ENCODE assay signal across 30 cellular contexts in the genomic region with DNA sequence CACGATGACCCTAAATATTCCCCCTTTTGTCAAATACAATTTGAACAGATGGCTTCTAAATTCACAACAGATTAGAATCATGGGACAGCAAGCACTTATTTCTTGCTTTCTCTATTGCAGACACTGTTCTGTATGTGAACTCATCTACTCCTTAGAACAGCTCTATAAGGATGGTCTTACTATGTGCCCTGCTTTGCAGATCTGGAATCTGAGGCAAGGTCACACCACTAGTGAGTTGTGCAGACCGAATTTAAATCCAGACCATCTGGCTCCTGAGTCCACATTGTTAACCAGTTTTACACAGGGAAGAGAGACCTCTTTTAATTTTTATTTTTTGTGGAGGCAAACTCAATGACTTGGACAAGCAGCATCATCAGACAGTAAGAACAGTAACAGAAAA. TPM values are rescaled to one million over a fixed set of nuclear protein-coding genes. Genes with fewer than 3 reads are reported as not detected.
DNase-seq lines count a peak whose midpoint lies in the region; ATAC-seq and TF ChIP-seq lines count a peak whose summit lies in the region.
"Had no signal": no experiment of that assay in that cellular context is flagged by ENCODE, and none has a peak within 500 bp of the region (broad histone marks: within the 10 kb centered on the region; RNA-seq: fewer than 3 reads in every experiment).

No MANE protein-coding gene starts in this region.

- TF ChIP-seq CTCF in left ventricle myocardium inferior (IDR thresholded peaks at IDR 0.05; ENCODE audit: borderline replicate concordance) = no peak
- TF ChIP-seq CTCF in tibial artery (IDR thresholded peaks at IDR 0.05) = no peak
- no peak for TF ChIP-seq CTCF in coronary artery (IDR thresholded peaks at IDR 0.05)

- H3K27ac ChIP-seq in left ventricle myocardium inferior (replicated peaks) (peak overlapping the region; percentile 75), tibial artery (no peak overlapping the region), trophoblast cell (ENCODE audit: low read depth, low read length) (no peak overlapping the region), coronary artery (no peak overlapping the region)
- H3K27ac ChIP-seq: 22Rv1, body of pancreas, colonic mucosa, foreskin keratinocyte, right lobe of liver, stomach, tibial nerve had no signal

- no peak for ATAC-seq in Right ventricle myocardium superior (ENCODE audit: poor library complexity)
- ATAC-seq in central memory CD8-positive, alpha-beta T cell (replicated peaks; ENCODE audit: extremely low read depth, poor library complexity, severe bottlenecking) = no peak
- ATAC-seq: body of pancreas, esophagus mucosa, foreskin keratinocyte, GM23338 had no signal

- no peaks in the 10 kb centered on the region for H3K27me3 Mint-ChIP-seq in central memory CD8-positive, alpha-beta T cell

- H3K36me3 Mint-ChIP-seq in central memory CD8-positive, alpha-beta T cell (ENCODE audit: insufficient read depth) = peaks cover 7% of the 10 kb centered on the region

- no peak overlapping the region for H3K14ac ChIP-seq in trophoblast cell (ENCODE audit: low read length)

- intact Hi-C loops in left ventricle myocardium inferior (cut with micrococcal nuclease) = no loop called here
- intact Hi-C loops in Right ventricle myocardium superior (cut with DNase I) = no loop called here
- intact Hi-C loops in tibial artery (cut with DNase I; ENCODE audit: low total_unique reads) = no loop called here

- H4K8ac ChIP-seq in trophoblast cell (ENCODE audit: low read depth, low read length) = no peak overlapping the region

- H3K27me3 ChIP-seq in left ventricle myocardium inferior (ENCODE audit: low read depth) (no peaks in the 10 kb centered on the region), tibial artery (no peaks in the 10 kb centered on the region), trophoblast cell (ENCODE audit: insufficient read depth, low read length) (no peaks in the 10 kb centered on the region)
- H3K27me3 ChIP-seq: body of pancreas, colonic mucosa, right lobe of liver, stomach, tibial nerve had no signal

- no peaks in the 10 kb centered on the region for H3K79me1 ChIP-seq in trophoblast cell (ENCODE audit: low read length)

- H3K9me3 ChIP-seq in left ventricle myocardium inferior (replicated peaks) (no peaks in the 10 kb centered on the region), tibial artery (no peaks in the 10 kb centered on the region), trophoblast cell (ENCODE audit: insufficient read depth, low read depth, low read length) (no peaks in the 10 kb centered on the region)
- H3K9me3 ChIP-seq: body of pancreas, colonic mucosa, right lobe of liver, stomach, tibial nerve had no signal

- no peak overlapping the region for H3K4ac ChIP-seq in trophoblast cell (ENCODE audit: low read depth, low read length)

- H4K12ac ChIP-seq in trophoblast cell (ENCODE audit: low read depth, low read length) = no peak overlapping the region

- H2BK12ac ChIP-seq in trophoblast cell (ENCODE audit: low read length) = no peak overlapping the region

- no peak overlapping the region for H3K9ac ChIP-seq in trophoblast cell (ENCODE audit: low read length)

- no peaks in the 10 kb centered on the region for H3K9me3 Mint-ChIP-seq in central memory CD8-positive, alpha-beta T cell
- H3K9me3 Mint-ChIP-seq: HFFc6 had no signal

- peak; percentile 28 for DNase-seq in DMS 273 (lab: John Stamatoyannopoulos, UW; ENCODE audit: unreplicated experiment)
- no peak for DNase-seq in DMS 273 treated with DMSO at 0.1 percent for 48 hours (lab: John Stamatoyannopoulos, UW)
- DNase-seq in left ventricle myocardium inferior = no peak
- no peak for DNase-seq in Right ventricle myocardium superior
- DNase-seq in central memory CD8-positive, alpha-beta T cell (ENCODE audit: low spot score in 2 of 2) = no peak
- DNase-seq in tibial artery = no peak
- DNase-seq in trophoblast cell = no peak
- no peak for DNase-seq in coronary artery (ENCODE audit: low spot score)
- DNase-seq: activated CD4-positive, CD25-positive, alpha-beta regulatory T cell; body of pancreas; colonic mucosa; DMS79; foreskin keratinocyte; GF-D8; HFFc6; hypothalamus; IMR-90; NCI-H1105; NCI-H2029; NCI-H2227 treated with DMSO at 0.1 percent for 48 hours; NCI-H774; right lobe of liver; stimulated activated CD4-positive, alpha-beta T cell treated with anti-CD3 and anti-CD28 coated beads, Interleukin-4, amount 100 ng/mL, for 4 hours; stomach had no signal

- no peak overlapping the region for H3K23ac ChIP-seq in trophoblast cell (ENCODE audit: low read length)

- H2BK5ac ChIP-seq in trophoblast cell (ENCODE audit: low read depth, low read length, poor library complexity) = no peak overlapping the region

- H3K4me3 ChIP-seq in left ventricle myocardium inferior (no peak overlapping the region), tibial artery (no peak overlapping the region), trophoblast cell (ENCODE audit: low read depth, low read length) (no peak overlapping the region), coronary artery (no peak overlapping the region)
- H3K4me3 ChIP-seq: body of pancreas, colonic mucosa, GM23338, right lobe of liver, stomach, tibial nerve had no signal

- no peak overlapping the region for H2AK5ac ChIP-seq in trophoblast cell (ENCODE audit: low read length)

- H3K18ac ChIP-seq in trophoblast cell (ENCODE audit: low read length) = no peak overlapping the region

- H4K91ac ChIP-seq in trophoblast cell (ENCODE audit: low read depth, low read length) = no peak overlapping the region

- H3K4me2 ChIP-seq in trophoblast cell (ENCODE audit: low read length) = no peak overlapping the region
- H3K4me2 ChIP-seq: GM23338 had no signal

- WGBS in trophoblast cell (ENCODE audit: extremely low coverage, insufficient coverage, insufficient read length) = no CpG with 5 or more reads among the region's 2 CpGs

- no peaks in the 10 kb centered on the region for H3K36me3 ChIP-seq in left ventricle myocardium inferior
- H3K36me3 ChIP-seq in tibial artery = no peaks in the 10 kb centered on the region
- H3K36me3 ChIP-seq in trophoblast cell (ENCODE audit: control insufficient read depth in 1 of 2, insufficient read depth in 2 of 2, low read length in 2 of 2) = no peaks in the 10 kb centered on the region
- H3K36me3 ChIP-seq: colonic mucosa, right lobe of liver, stomach, tibial nerve had no signal

- no peak overlapping the region for H2BK120ac ChIP-seq in trophoblast cell (ENCODE audit: insufficient read depth, low read length, poor library complexity)

- no peaks in the 10 kb centered on the region for H3K79me2 ChIP-seq in trophoblast cell (ENCODE audit: control insufficient read depth, insufficient read depth, low read length, poor library complexity)

- H3K4me1 ChIP-seq in left ventricle myocardium inferior (peaks cover 56% of the 10 kb centered on the region), tibial artery (no peaks in the 10 kb centered on the region), trophoblast cell (ENCODE audit: control insufficient read depth in 1 of 2, insufficient read depth in 2 of 2, low read length in 2 of 2) (no peaks in the 10 kb centered on the region)
- H3K4me1 ChIP-seq: colonic mucosa, foreskin keratinocyte, right lobe of liver, tibial nerve had no signal

- H3K4me1 Mint-ChIP-seq in central memory CD8-positive, alpha-beta T cell = peaks cover 89% of the 10 kb centered on the region

- H3K27ac Mint-ChIP-seq in central memory CD8-positive, alpha-beta T cell (ENCODE audit: low read depth) = peak overlapping the region; percentile 88
- H3K27ac Mint-ChIP-seq: activated T-helper 2 cell treated with anti-CD3 and anti-CD28 coated beads, Interferon-gamma antibody, Interleukin-2, Interleukin-4, amounts not matched to agents 10 μg/mL and 5 μg/mL and 100 μg/mL, durations not matched to agents 14 hours and 24 hours and 36 hours; GM23338; HFFc6 had no signal

- no peak overlapping the region for H2AFZ ChIP-seq in trophoblast cell (ENCODE audit: insufficient read depth, low read length, poor library complexity)
- H2AFZ ChIP-seq: GM23338 had no signal

- H3K4me3 Mint-ChIP-seq in central memory CD8-positive, alpha-beta T cell = no peak overlapping the region
- H3K4me3 Mint-ChIP-seq: GM23338, HFFc6, neural crest cell had no signal

RNA-seq across cellular contexts. Expression of a gene that starts 50.2 kb away (rescaled TPM):
- total RNA-seq in left ventricle myocardium inferior (9.0 TPM), Right ventricle myocardium superior (6.2 TPM)
- 0.19 TPM in 2 replicates for polyA plus RNA-seq in trophoblast cell (2013)
- total RNA-seq: foreskin keratinocyte had no signal
- polyA plus RNA-seq: foreskin keratinocyte, IMR-90 had no signal
